In genomic region chr12:48189331-48190125, GRCh38 we compare ENCODE assay signal across 8 cellular contexts. TPM values are rescaled to one million over a fixed set of nuclear protein-coding genes. Genes with fewer than 3 reads are reported as not detected.
A peak's percentile ranks its signal among the peaks of the same experiment; 100 is the strongest.
DNase-seq lines count a peak whose midpoint lies in the region; ATAC-seq, FAIRE-seq and TF ChIP-seq lines count a peak whose summit lies in the region.

No MANE protein-coding gene starts in this region.

- H3K9me3 ChIP-seq in WERI-Rb-1 (ENCODE audit: severe bottlenecking) = no peaks in the 10 kb centered on the region

- FAIRE-seq in H54 (lab: Jason Lieb, UNC) = peak; percentile 95
- no peak for FAIRE-seq in bronchial epithelial cell (lab: Jason Lieb, UNC)

- TF ChIP-seq CTCF in WERI-Rb-1 (IDR thresholded peaks at IDR 0.05; ENCODE audit: low read depth, low read length) (peak; percentile 67), bronchial epithelial cell (IDR thresholded peaks at IDR 0.05; ENCODE audit: insufficient read depth, low read length, severe bottlenecking) (peak; percentile 72), kidney epithelial cell (IDR thresholded peaks at IDR 0.05; ENCODE audit: insufficient read depth, low read length, poor library complexity, severe bottlenecking) (peak; percentile 84)

- H3K27ac ChIP-seq in WERI-Rb-1 = no peak overlapping the region

- H3K27me3 ChIP-seq in WERI-Rb-1 (ENCODE audit: insufficient read depth, low read depth, severe bottlenecking) = peaks cover 55% of the 10 kb centered on the region
- peaks cover 12% of the 10 kb centered on the region for H3K27me3 ChIP-seq in bronchial epithelial cell (ENCODE audit: control insufficient read depth, insufficient read depth, low read length)
- peaks cover 28% of the 10 kb centered on the region for H3K27me3 ChIP-seq in kidney epithelial cell (ENCODE audit: control insufficient read depth, insufficient read depth, low read length)

- no peak for ATAC-seq in HG02642 (IDR thresholded peaks at IDR 0.05; ENCODE audit: poor library complexity, unreplicated experiment)

- H3K4me3 ChIP-seq in WERI-Rb-1 (ENCODE audit: low read depth, low read length) (no peak overlapping the region), bronchial epithelial cell (ENCODE audit: low read depth, low read length) (no peak overlapping the region), kidney epithelial cell (ENCODE audit: low read depth, low read length) (no peak overlapping the region)

- TF ChIP-seq POLR2A in H54 (IDR thresholded peaks at IDR 0.05; ENCODE audit: low read depth, low read length) = no peak

- no peaks in the 10 kb centered on the region for H3K36me3 ChIP-seq in WERI-Rb-1
- no peaks in the 10 kb centered on the region for H3K36me3 ChIP-seq in bronchial epithelial cell (ENCODE audit: control insufficient read depth, insufficient read depth, low read length)
- H3K36me3 ChIP-seq in kidney epithelial cell (ENCODE audit: control insufficient read depth, insufficient read depth, low read length) = no peaks in the 10 kb centered on the region

- peak; percentile 9 for DNase-seq in DMS 273 treated with DMSO at 0.1 percent for 48 hours (lab: John Stamatoyannopoulos, UW)
- DNase-seq in H54 (ENCODE audit: insufficient read length, low spot score) = peak; percentile 44
- DNase-seq in NCI-H2029 treated with DMSO at 0.1 percent for 48 hours (lab: John Stamatoyannopoulos, UW) = peak; percentile 37
- DNase-seq in WERI-Rb-1 = peak; percentile 65
- DNase-seq in bronchial epithelial cell (ENCODE audit: low read depth) = peak; percentile 75
- DNase-seq in kidney epithelial cell (ENCODE audit: low read depth) = no peak
- peak; percentile 44 for DNase-seq in stimulated activated CD4-positive, alpha-beta T cell treated with anti-CD3 and anti-CD28 coated beads, Interleukin-2, amount 100 ng/mL, for 4 hours (ENCODE audit: low read depth)

RNA-seq across cellular contexts. Expression of gene CCDC184, which starts 6.1 kb away (rescaled TPM):
- total RNA-seq in bronchial epithelial cell = not detected in 2 replicates
- 0.21 and 0.82 TPM in 2 replicates for total RNA-seq in kidney epithelial cell

RNA-seq across cellular contexts. Expression of gene OR10AD1, which starts 13.6 kb away (rescaled TPM):
- total RNA-seq in bronchial epithelial cell (not detected in 2 replicates), kidney epithelial cell (not detected in 2 replicates)

RNA-seq across cellular contexts. Expression of gene ASB8, which starts 32.2 kb away (rescaled TPM):
- 9.5 and 17.3 TPM in 2 replicates for total RNA-seq in bronchial epithelial cell
- total RNA-seq in kidney epithelial cell = 20.2 and 49.0 TPM in 2 replicates
